1 cellular context compared by ENCODE assay signal in genomic region chr9:125133403-125134316, GRCh38.
TF ChIP-seq lines count a peak whose summit lies in the region.

No MANE protein-coding gene starts in this region.

TF ChIP-seq in IMR-90, 13 proteins besides CTCF, POLR2A, EP300 and RAD21:
- TF ChIP-seq FOS (IDR thresholded peaks at IDR 0.05; ENCODE audit: low read depth, low read length) (no peak), NFE2L2 (IDR thresholded peaks at IDR 0.05; ENCODE audit: low read depth, low read length) (no peak), MAZ (IDR thresholded peaks at IDR 0.05; ENCODE audit: borderline replicate concordance, low read depth, low read length) (no peak), CEBPB (IDR thresholded peaks at IDR 0.05; ENCODE audit: low read depth, low read length) (no peak), SMC3 (IDR thresholded peaks at IDR 0.05; ENCODE audit: low read depth, low read length) (no peak), RFX5 (IDR thresholded peaks at IDR 0.05; ENCODE audit: low read depth, low read length) (no peak), MXI1 (IDR thresholded peaks at IDR 0.05; ENCODE audit: borderline replicate concordance, low read depth, low read length) (no peak), CHD1 (IDR thresholded peaks at IDR 0.05; ENCODE audit: low read depth, low read length) (no peak), MAFK (IDR thresholded peaks at IDR 0.05; ENCODE audit: low read depth, low read length) (no peak), USF2 (IDR thresholded peaks at IDR 0.05; ENCODE audit: low read depth, low read length) (no peak)
